Comparison of ENCODE assay signal across 12 cellular contexts in the genomic region with DNA sequence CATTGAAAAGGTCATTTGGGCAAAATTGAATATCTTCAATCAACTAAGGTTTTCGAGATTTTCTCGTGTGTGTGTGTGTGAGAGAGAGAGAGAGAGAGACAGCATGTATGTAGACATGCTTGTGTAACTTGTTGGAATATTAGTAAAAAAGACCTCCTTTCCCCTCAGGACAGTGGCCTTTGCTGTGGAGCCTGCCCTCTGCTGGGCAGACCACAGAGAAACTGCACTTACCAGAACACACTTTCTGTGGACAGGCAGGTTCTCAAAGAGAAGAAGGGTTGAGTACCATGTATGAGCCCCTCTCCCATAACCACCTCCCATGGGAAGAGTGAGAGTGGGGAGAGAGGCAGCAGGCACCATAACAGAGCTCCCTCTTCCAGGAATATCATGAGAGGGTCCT. TPM values are rescaled to one million over a fixed set of nuclear protein-coding genes. Genes with fewer than 3 reads are reported as not detected.
DNase-seq lines count a peak whose midpoint lies in the region; ATAC-seq and TF ChIP-seq lines count a peak whose summit lies in the region.
"Had no signal": no experiment of that assay in that cellular context is flagged by ENCODE, and none has a peak within 500 bp of the region (broad histone marks: within the 10 kb centered on the region; RNA-seq: fewer than 3 reads in every experiment).

No MANE protein-coding gene starts in this region.

- H3K36me3 Mint-ChIP-seq in Calu3 (ENCODE audit: insufficient read depth, unreplicated experiment) = no peaks in the 10 kb centered on the region

- no peaks in the 10 kb centered on the region for H3K4me1 ChIP-seq in mucosa of descending colon (ENCODE audit: low read depth)
- H3K4me1 ChIP-seq: tibial artery had no signal

- BruUV-seq in Calu3 (replicated peaks; lab: Mats Ljungman, UMichigan) = no TSS peak

- no peak overlapping the region for H3K27ac Mint-ChIP-seq in Calu3 (ENCODE audit: unreplicated experiment)

- no peaks in the 10 kb centered on the region for H3K4me1 Mint-ChIP-seq in Calu3 (ENCODE audit: low read depth, unreplicated experiment)

- no peaks in the 10 kb centered on the region for H3K9me3 ChIP-seq in mucosa of descending colon
- no peaks in the 10 kb centered on the region for H3K9me3 ChIP-seq in MG63
- H3K9me3 ChIP-seq: tibial artery had no signal

- no peak overlapping the region for H3K4me3 ChIP-seq in astrocyte of the cerebellum (ENCODE audit: low read depth, low read length)
- H3K4me3 ChIP-seq in mucosa of descending colon = no peak overlapping the region
- no peak overlapping the region for H3K4me3 ChIP-seq in MG63
- H3K4me3 ChIP-seq: dorsolateral prefrontal cortex, tibial artery had no signal

- intact Hi-C loops in Calu3 (cut with micrococcal nuclease; ENCODE audit: unreplicated experiment) = no loop called here
- intact Hi-C loops in Right ventricle myocardium superior (cut with DNase I) = no loop called here
- intact Hi-C loops in mucosa of descending colon (cut with DNase I, micrococcal nuclease) = no loop called here

- TF ChIP-seq CTCF in astrocyte of the cerebellum (IDR thresholded peaks at IDR 0.05; ENCODE audit: low read depth, low read length, missing control alignments) = peak; percentile 39
- no peak for TF ChIP-seq CTCF in Calu3 (IDR thresholded peaks at IDR 0.05; ENCODE audit: unreplicated experiment)
- no peak for TF ChIP-seq CTCF in mucosa of descending colon (IDR thresholded peaks at IDR 0.05)

- in situ Hi-C loops in astrocyte of the cerebellum (cut with HindIII; ENCODE audit: low sequenced_read_pairs) = no loop called here

- ATAC-seq in Right ventricle myocardium superior (ENCODE audit: poor library complexity) = no peak
- no peak for ATAC-seq in mucosa of descending colon

- no peaks in the 10 kb centered on the region for H3K27me3 ChIP-seq in MG63
- H3K27me3 ChIP-seq: dorsolateral prefrontal cortex, tibial artery had no signal

- no peaks in the 10 kb centered on the region for H3K36me3 ChIP-seq in mucosa of descending colon (ENCODE audit: low read depth)
- H3K36me3 ChIP-seq in MG63 = no peaks in the 10 kb centered on the region
- H3K36me3 ChIP-seq: tibial artery had no signal

- CTCF ChIA-PET in Calu3 (lab: Charles Lee) = no interaction called here

- peaks cover 5% of the 10 kb centered on the region for H3K27me3 Mint-ChIP-seq in Calu3 (ENCODE audit: unreplicated experiment)

- H3K9me3 Mint-ChIP-seq in Calu3 (ENCODE audit: low read depth, unreplicated experiment) = no peaks in the 10 kb centered on the region

- DNase-seq in COLO829 (ENCODE audit: low spot score) (peak; percentile 4), HT-29 (ENCODE audit: low spot score) (peak; percentile 26), astrocyte of the cerebellum (ENCODE audit: low read depth) (no peak), kidney tubule cell (ENCODE audit: low spot score) (peak; percentile 17), Calu3 (no peak), Right ventricle myocardium superior (no peak), mucosa of descending colon (no peak), MG63 (no peak)
- DNase-seq: activated effector memory CD4-positive, alpha-beta T cell treated with Interleukin-2 at 50 U/mL for 16 hours; dorsolateral prefrontal cortex; NK-92 treated with Interleukin-12 subunit alpha and Interleukin-12 subunit beta, amount 100 ng/mL, for 24 hours; tibial artery had no signal

- H3K4me3 Mint-ChIP-seq in Calu3 (ENCODE audit: low read depth, unreplicated experiment) = no peak overlapping the region

RNA-seq across cellular contexts. Expression of gene CFAP90, which starts 45.6 kb away (rescaled TPM):
- total RNA-seq in HT-29 (2014; rRNA removed; shearing (Covaris generic)) = not detected in 2 replicates
- total RNA-seq in Calu3 (2022) (not detected in 2 replicates), Right ventricle myocardium superior (not detected), mucosa of descending colon (not detected)
- not detected in 2 replicates for total RNA-seq in MG63 (2014; rRNA removed; shearing (Covaris generic); ENCODE audit: low replicate concordance)

Comparison
In these comparisons a context has a peak if more than half of its experiments do, and no peak if none do; other contexts are left out.
1. DNase-seq: peak in COLO829 (single experiment), HT-29 (single experiment) and kidney tubule cell (single experiment); none in astrocyte of the cerebellum (single experiment), Calu3 (single experiment), Right ventricle myocardium superior (single experiment), mucosa of descending colon (0 of 3) and MG63 (single experiment).